ENCODE assay signal across 6 cellular contexts in the genomic region with DNA sequence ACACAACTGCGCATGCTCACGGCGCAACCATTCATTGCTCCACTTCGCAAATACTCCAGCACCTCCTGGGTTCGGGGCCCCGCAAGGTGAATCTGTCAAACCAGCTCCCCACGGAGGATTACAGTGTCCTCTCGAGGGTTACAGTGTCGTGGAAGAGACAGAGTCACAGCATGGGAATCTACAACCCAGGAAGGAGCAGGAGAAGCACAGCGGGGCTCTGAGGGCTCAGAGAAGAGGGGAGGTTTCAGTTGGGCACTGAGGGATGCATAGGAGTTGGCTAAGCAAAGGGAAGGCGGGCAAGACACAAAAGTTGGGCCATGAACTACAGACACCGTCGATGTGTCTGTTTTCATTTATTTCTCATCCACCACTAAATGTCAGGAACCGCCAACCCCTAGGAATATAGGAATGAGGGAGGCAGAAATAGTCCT. TPM values are rescaled to one million over a fixed set of nuclear protein-coding genes. Genes with fewer than 3 reads are reported as not detected.
DNase-seq lines count a peak whose midpoint lies in the region; ATAC-seq, FAIRE-seq and TF ChIP-seq lines count a peak whose summit lies in the region.

No MANE protein-coding gene starts in this region.

- H3K36me3 ChIP-seq in GM12878 (ENCODE audit: control insufficient read depth in 2 of 2, insufficient read depth in 2 of 2, low read length in 1 of 2) = peaks cover 4 to 16% of the 10 kb centered on the region in 2 experiments; a peak in 3 of 4 replicates
- no peaks in the 10 kb centered on the region for H3K36me3 ChIP-seq in prostate gland

- no peak for FAIRE-seq in GM12878 (lab: Jason Lieb, UNC)

- H3K27me3 ChIP-seq in GM12878 (replicated peaks in 1 of 2; ENCODE audit: control insufficient read depth in 2 of 2, insufficient read depth in 2 of 2, low read length in 1 of 2) (no peaks in the 10 kb centered on the region), prostate gland (replicated peaks; ENCODE audit: insufficient read depth) (no peaks in the 10 kb centered on the region)

- H3K4me3 ChIP-seq in GM12878 = peak overlapping the region; percentile 99
- peak overlapping the region; percentile 74 to 85 for H3K4me3 ChIP-seq in prostate gland

- no TSS peak for BruUV-seq in GM12878 (replicated peaks; lab: Mats Ljungman, UMichigan)

- in situ Hi-C loops in GM12878 (cut with MboI) = no loop called here

- H3K27ac ChIP-seq in GM12878 (ENCODE audit: control insufficient read depth, insufficient read depth) (peak overlapping the region; percentile 93), prostate gland (peak overlapping the region; percentile 94 to 95)

- TF ChIP-seq RAD21 in GM12878 (IDR thresholded peaks at IDR 0.05; ENCODE audit: insufficient read depth, low read depth, low read length) = no peak

- H3K9me3 ChIP-seq in GM12878 (replicated peaks; ENCODE audit: control insufficient read depth, insufficient read depth, low read length) = no peaks in the 10 kb centered on the region
- no peaks in the 10 kb centered on the region for H3K9me3 ChIP-seq in prostate gland

- WGBS in GM12878 (ENCODE audit: insufficient coverage, insufficient replicate concordance, low lambda C conversion rate, missing lambda C conversion rate) = 29% methylated on average over 14 of the region's 14 CpGs
- 28% methylated on average over 13 of the region's 14 CpGs for WGBS in prostate gland

- CTCF ChIA-PET in GM12878 (lab: Yijun Ruan, JAX) = interaction anchor here (0.6 to 1.1 kb wide), 5 partner anchors 14 to 469 kb away, joined by 3 to 4 read pairs (median 4); no protein-coding TSS in a partner anchor

- peaks cover 22% of the 10 kb centered on the region for H3K79me2 ChIP-seq in GM12878 (ENCODE audit: control insufficient read depth, insufficient read depth, low read length)

- H3K4me1 ChIP-seq in GM12878 (ENCODE audit: control insufficient read depth, insufficient read depth, low read length) (peaks cover 11% of the 10 kb centered on the region), prostate gland (replicated peaks) (peaks cover 5% of the 10 kb centered on the region)

- H3K4me2 ChIP-seq in GM12878 (ENCODE audit: control insufficient read depth, insufficient read depth) = peak overlapping the region; percentile 99

- SMC1A ChIA-PET in GM12878 (lab: Charles Lee; ENCODE audit: uncharacterized antibody, unreplicated experiment) = interaction anchor here (1.1 to 1.5 kb wide), 3 partner anchors 10 to 31 kb away, joined by 3 read pairs; a partner anchor contains a TSS

- TF ChIP-seq EP300 in GM12878 (IDR thresholded peaks at IDR 0.05; ENCODE audit: borderline replicate concordance in 1 of 2, control insufficient read depth in 1 of 2, low read depth in 2 of 2, low read length in 2 of 2) = no peak

- RAD21 ChIA-PET in GM12878 (lab: Charles Lee; ENCODE audit: unreplicated experiment) = interaction anchor here (0.8 to 1.6 kb wide), 3 partner anchors 21 to 31 kb away, joined by 3 to 5 read pairs (median 4); a partner anchor contains a TSS

- DNase-seq in SKM-1 (lab: John Stamatoyannopoulos, UW; ENCODE audit: unreplicated experiment) = peak; percentile 40
- no peak for DNase-seq in SKM-1 treated with dmso at 0.1 percent for 144 hours (lab: John Stamatoyannopoulos, UW; ENCODE audit: unreplicated experiment)
- DNase-seq in GM12878 (ENCODE audit: low read depth, low spot score) = peak; percentile 63
- no peak for DNase-seq in prostate gland (ENCODE audit: low spot score)
- no peak for DNase-seq in NCI-H2196 (lab: John Stamatoyannopoulos, UW; ENCODE audit: unreplicated experiment)
- DNase-seq in NCI-H226 = no peak

- TF ChIP-seq POLR2A in GM12878 (IDR thresholded peaks at IDR 0.05; ENCODE audit: low read depth, low read length) = no peak
- no peak for TF ChIP-seq POLR2A in prostate gland (IDR thresholded peaks at IDR 0.05)

- intact Hi-C loops in GM12878 (cut with micrococcal nuclease; ENCODE audit: unreplicated experiment) (loop anchor here (1.0 to 10.0 kb wide), 2 partner anchors 31 to 111 kb away; a partner anchor contains a TSS), prostate gland (cut with DNase I) (loop anchor here (1.0 to 2.0 kb wide), 2 partner anchors 21 to 31 kb away; a partner anchor contains a TSS)

- POLR2A ChIA-PET in GM12878 (lab: Charles Lee) = interaction anchor here (1.2 to 1.7 kb wide), 2 partner anchors 22 to 31 kb away, joined by 5 to 9 read pairs; a partner anchor contains a TSS

- peak overlapping the region; percentile 99 for H2AFZ ChIP-seq in GM12878 (ENCODE audit: control insufficient read depth, low read depth, low read length)

- TF ChIP-seq CTCF in GM12878 (IDR thresholded peaks at IDR 0.05 in 2 of 3, conservative IDR thresholded peaks at IDR 0.05 in 1 of 3; ENCODE audit: control insufficient read depth in 2 of 3, extremely low read depth in 1 of 3, insufficient read depth in 1 of 3, low read depth in 3 of 3, low read length in 3 of 3) = no peak
- TF ChIP-seq CTCF in prostate gland (IDR thresholded peaks at IDR 0.05) = no peak

- H3K9ac ChIP-seq in GM12878 (ENCODE audit: control insufficient read depth, insufficient read depth, low read length) = peak overlapping the region; percentile 78

- ATAC-seq in GM12878 = no peak; the same call in 2 of the 3 replicates

- no peaks in the 10 kb centered on the region for H4K20me1 ChIP-seq in GM12878 (ENCODE audit: control insufficient read depth, insufficient read depth)

RNA-seq across cellular contexts. Expression of a gene that starts 1.0 kb away (rescaled TPM):
- total RNA-seq in GM12878 (2013; cell fraction: nucleolus; rRNA removed) = 14.1 and 18.4 TPM in 2 replicates
- 42.7 and 45.0 TPM in 2 replicates for total RNA-seq in GM12878 (2014; rRNA removed)
- total RNA-seq in GM12878 (2014; rRNA removed; fragmentation: Illumina TruSeq; extraction: Trizol) = 55.4 and 57.3 TPM in 2 replicates
- 57.8 and 61.7 TPM in 2 replicates for total RNA-seq in GM12878 (2021)
- polyA plus RNA-seq in GM12878 (2011; ENCODE audit: low read depth) = 32.2 TPM
- 39.6 and 50.4 TPM in 2 replicates for polyA plus RNA-seq in GM12878 (2011; rRNA removed)
- polyA plus RNA-seq in GM12878 (2011; cell fraction: cytosol; rRNA removed) = 65.1 and 90.7 TPM in 2 replicates
- polyA plus RNA-seq in GM12878 (2011; cell fraction: nucleus; rRNA removed) = 34.5 and 62.4 TPM in 2 replicates
- polyA plus RNA-seq in GM12878 (2012) = 59.6 and 77.8 TPM in 2 replicates
- polyA plus RNA-seq in GM12878 (2014; fragmentation: Illumina TruSeq; extraction: Trizol) = 29.6 and 53.1 TPM in 2 replicates
- polyA plus RNA-seq in GM12878 (2014; fragmentation: Nextera tagmentation; extraction: Ambion mirVana) = 1 to 10 TPM; 4.5 to 8.7 TPM
- 55.1 and 61.3 TPM in 2 replicates for polyA plus RNA-seq in GM12878 (2014; rRNA removed)
- 10 to 100 TPM; 39.2 to 46.7 TPM for polyA plus RNA-seq in GM12878 (2016; fragmentation: Nextera tagmentation; extraction: Ambion mirVana)
- polyA minus RNA-seq in GM12878 (2011; rRNA and poly(A)+ RNA removed) = 44.7 and 60.2 TPM in 2 replicates
- polyA minus RNA-seq in GM12878 (2011; cell fraction: cytosol; rRNA and poly(A)+ RNA removed) = 25.7 and 26.8 TPM in 2 replicates
- polyA minus RNA-seq in GM12878 (2011; cell fraction: nucleus; rRNA and poly(A)+ RNA removed) = 8.1 and 13.3 TPM in 2 replicates
- total RNA-seq in prostate gland = 10 to 100 TPM; 70.7 to 82.7 TPM

RNA-seq across cellular contexts. Expression of a gene that starts 18.3 kb away (rescaled TPM):
- total RNA-seq in GM12878 (2013; cell fraction: nucleolus; rRNA removed) = 3.3 and 4.4 TPM in 2 replicates
- total RNA-seq in GM12878 (2014; rRNA removed) (0.79 and 1.0 TPM in 2 replicates), GM12878 (2014; rRNA removed; fragmentation: Illumina TruSeq; extraction: Trizol) (0.67 and 0.83 TPM in 2 replicates), GM12878 (2021) (1.1 and 1.2 TPM in 2 replicates), prostate gland (1 to 10 TPM; 1.1 to 2.2 TPM)
- 0.71 TPM for polyA plus RNA-seq in GM12878 (2011; ENCODE audit: low read depth)
- polyA plus RNA-seq in GM12878 (2011; rRNA removed) (0.50 and 0.84 TPM in 2 replicates), GM12878 (2014; fragmentation: Illumina TruSeq; extraction: Trizol) (0.41 and 0.65 TPM in 2 replicates), GM12878 (2014; fragmentation: Nextera tagmentation; extraction: Ambion mirVana) (under 1 TPM; 0.27 to 0.47 TPM), GM12878 (2014; rRNA removed) (0.58 and 0.81 TPM in 2 replicates), GM12878 (2016; fragmentation: Nextera tagmentation; extraction: Ambion mirVana) (1 to 10 TPM in 1 of 2 experiments, under 1 TPM in 1; 0.57 to 1.2 TPM)
- polyA plus RNA-seq in GM12878 (2011; cell fraction: cytosol; rRNA removed) = 0.93 and 0.95 TPM in 2 replicates
- polyA plus RNA-seq in GM12878 (2011; cell fraction: nucleus; rRNA removed) = 1.2 and 1.7 TPM in 2 replicates
- 0.77 and 0.84 TPM in 2 replicates for polyA plus RNA-seq in GM12878 (2012)
- 1.0 and 1.5 TPM in 2 replicates for polyA minus RNA-seq in GM12878 (2011; rRNA and poly(A)+ RNA removed)
- 0.53 and 1.2 TPM in 2 replicates for polyA minus RNA-seq in GM12878 (2011; cell fraction: cytosol; rRNA and poly(A)+ RNA removed)
- 0.60 and 1.1 TPM in 2 replicates for polyA minus RNA-seq in GM12878 (2011; cell fraction: nucleus; rRNA and poly(A)+ RNA removed)

RNA-seq across cellular contexts. Expression of a gene that starts 21.4 kb away (rescaled TPM):
- total RNA-seq in GM12878 (2013; cell fraction: nucleolus; rRNA removed) = 6.6 and 7.0 TPM in 2 replicates
- total RNA-seq in GM12878 (2014; rRNA removed) (57.7 and 64.9 TPM in 2 replicates), GM12878 (2014; rRNA removed; fragmentation: Illumina TruSeq; extraction: Trizol) (11.8 and 15.1 TPM in 2 replicates), GM12878 (2021) (82.5 and 89.6 TPM in 2 replicates), prostate gland (100 to 1,000 TPM; 101 to 111 TPM)
- polyA plus RNA-seq in GM12878 (2011; ENCODE audit: low read depth) = 11.3 TPM
- polyA plus RNA-seq in GM12878 (2011; rRNA removed) (10.9 and 22.9 TPM in 2 replicates), GM12878 (2014; fragmentation: Illumina TruSeq; extraction: Trizol) (0.98 and 7.0 TPM in 2 replicates), GM12878 (2014; fragmentation: Nextera tagmentation; extraction: Ambion mirVana) (1 to 10 TPM in 1 of 2 experiments, under 1 TPM in 1; 0.31 to 5.8 TPM), GM12878 (2014; rRNA removed) (58.7 and 69.6 TPM in 2 replicates), GM12878 (2016; fragmentation: Nextera tagmentation; extraction: Ambion mirVana) (10 to 100 TPM; 52.3 to 63.6 TPM)
- 54.3 and 71.1 TPM in 2 replicates for polyA plus RNA-seq in GM12878 (2011; cell fraction: cytosol; rRNA removed)
- polyA plus RNA-seq in GM12878 (2011; cell fraction: nucleus; rRNA removed) = 23.7 and 27.9 TPM in 2 replicates
- 60.4 and 60.9 TPM in 2 replicates for polyA plus RNA-seq in GM12878 (2012)
- polyA minus RNA-seq in GM12878 (2011; rRNA and poly(A)+ RNA removed) = 3.7 and 14.7 TPM in 2 replicates
- polyA minus RNA-seq in GM12878 (2011; cell fraction: cytosol; rRNA and poly(A)+ RNA removed) = 4.8 and 11.5 TPM in 2 replicates
- 4.0 and 5.6 TPM in 2 replicates for polyA minus RNA-seq in GM12878 (2011; cell fraction: nucleus; rRNA and poly(A)+ RNA removed)

RNA-seq across cellular contexts. Expression of a gene that starts 30.6 kb away (rescaled TPM):
- 69.0 and 80.4 TPM in 2 replicates for total RNA-seq in GM12878 (2013; cell fraction: nucleolus; rRNA removed)
- total RNA-seq in GM12878 (2014; rRNA removed) (111 and 121 TPM in 2 replicates), GM12878 (2014; rRNA removed; fragmentation: Illumina TruSeq; extraction: Trizol) (71.8 and 79.8 TPM in 2 replicates), GM12878 (2021) (411 and 440 TPM in 2 replicates), prostate gland (100 to 1,000 TPM; 146 to 277 TPM)
- 115 TPM for polyA plus RNA-seq in GM12878 (2011; ENCODE audit: low read depth)
- polyA plus RNA-seq in GM12878 (2011; rRNA removed) (71.1 and 84.3 TPM in 2 replicates), GM12878 (2014; fragmentation: Illumina TruSeq; extraction: Trizol) (118 and 142 TPM in 2 replicates), GM12878 (2014; fragmentation: Nextera tagmentation; extraction: Ambion mirVana) (1 to 10 TPM; 4.8 to 6.4 TPM), GM12878 (2014; rRNA removed) (229 and 318 TPM in 2 replicates), GM12878 (2016; fragmentation: Nextera tagmentation; extraction: Ambion mirVana) (10 to 100 TPM; 38.5 to 40.1 TPM)
- polyA plus RNA-seq in GM12878 (2011; cell fraction: cytosol; rRNA removed) = 79.1 and 116 TPM in 2 replicates
- polyA plus RNA-seq in GM12878 (2011; cell fraction: nucleus; rRNA removed) = 175 and 222 TPM in 2 replicates
- polyA plus RNA-seq in GM12878 (2012) = 189 and 262 TPM in 2 replicates
- polyA minus RNA-seq in GM12878 (2011; rRNA and poly(A)+ RNA removed) = 101 and 116 TPM in 2 replicates
- polyA minus RNA-seq in GM12878 (2011; cell fraction: cytosol; rRNA and poly(A)+ RNA removed) = 104 and 123 TPM in 2 replicates
- 61.7 and 95.5 TPM in 2 replicates for polyA minus RNA-seq in GM12878 (2011; cell fraction: nucleus; rRNA and poly(A)+ RNA removed)

RNA-seq across cellular contexts. Expression of a gene that starts 32.7 kb away (rescaled TPM):
- total RNA-seq in GM12878 (2013; cell fraction: nucleolus; rRNA removed) = 12.8 and 23.9 TPM in 2 replicates
- 138 and 162 TPM in 2 replicates for total RNA-seq in GM12878 (2014; rRNA removed)
- total RNA-seq in GM12878 (2014; rRNA removed; fragmentation: Illumina TruSeq; extraction: Trizol) = 57.1 and 62.7 TPM in 2 replicates
- total RNA-seq in GM12878 (2021) = 137 and 151 TPM in 2 replicates
- polyA plus RNA-seq in GM12878 (2011; ENCODE audit: low read depth) = 23.7 TPM
- polyA plus RNA-seq in GM12878 (2011; rRNA removed) = 37.8 and 89.2 TPM in 2 replicates
- 210 and 376 TPM in 2 replicates for polyA plus RNA-seq in GM12878 (2011; cell fraction: cytosol; rRNA removed)
- 132 and 167 TPM in 2 replicates for polyA plus RNA-seq in GM12878 (2011; cell fraction: nucleus; rRNA removed)
- 91.2 and 95.4 TPM in 2 replicates for polyA plus RNA-seq in GM12878 (2012)
- polyA plus RNA-seq in GM12878 (2014; fragmentation: Illumina TruSeq; extraction: Trizol) = 7.4 and 37.6 TPM in 2 replicates
- polyA plus RNA-seq in GM12878 (2014; fragmentation: Nextera tagmentation; extraction: Ambion mirVana) = 1 to 10 TPM; 4.6 to 9.8 TPM
- polyA plus RNA-seq in GM12878 (2014; rRNA removed) = 157 and 176 TPM in 2 replicates
- 100 to 1,000 TPM; 157 to 170 TPM for polyA plus RNA-seq in GM12878 (2016; fragmentation: Nextera tagmentation; extraction: Ambion mirVana)
- 32.8 and 79.7 TPM in 2 replicates for polyA minus RNA-seq in GM12878 (2011; rRNA and poly(A)+ RNA removed)
- 30.9 and 36.9 TPM in 2 replicates for polyA minus RNA-seq in GM12878 (2011; cell fraction: cytosol; rRNA and poly(A)+ RNA removed)
- polyA minus RNA-seq in GM12878 (2011; cell fraction: nucleus; rRNA and poly(A)+ RNA removed) = 10.3 and 20.2 TPM in 2 replicates
- 10 to 100 TPM; 85.1 to 88.5 TPM for total RNA-seq in prostate gland

Comparison
In these comparisons a context has a peak if more than half of its experiments do, and no peak if none do; other contexts are left out.
1. DNase-seq: peak in SKM-1 (single experiment) and GM12878 (single experiment); none in SKM-1 treated with dmso at 0.1 percent for 144 hours (single experiment), prostate gland (single experiment), NCI-H2196 (single experiment) and NCI-H226 (single experiment).